1 cellular context compared by ENCODE assay signal in the genomic region with DNA sequence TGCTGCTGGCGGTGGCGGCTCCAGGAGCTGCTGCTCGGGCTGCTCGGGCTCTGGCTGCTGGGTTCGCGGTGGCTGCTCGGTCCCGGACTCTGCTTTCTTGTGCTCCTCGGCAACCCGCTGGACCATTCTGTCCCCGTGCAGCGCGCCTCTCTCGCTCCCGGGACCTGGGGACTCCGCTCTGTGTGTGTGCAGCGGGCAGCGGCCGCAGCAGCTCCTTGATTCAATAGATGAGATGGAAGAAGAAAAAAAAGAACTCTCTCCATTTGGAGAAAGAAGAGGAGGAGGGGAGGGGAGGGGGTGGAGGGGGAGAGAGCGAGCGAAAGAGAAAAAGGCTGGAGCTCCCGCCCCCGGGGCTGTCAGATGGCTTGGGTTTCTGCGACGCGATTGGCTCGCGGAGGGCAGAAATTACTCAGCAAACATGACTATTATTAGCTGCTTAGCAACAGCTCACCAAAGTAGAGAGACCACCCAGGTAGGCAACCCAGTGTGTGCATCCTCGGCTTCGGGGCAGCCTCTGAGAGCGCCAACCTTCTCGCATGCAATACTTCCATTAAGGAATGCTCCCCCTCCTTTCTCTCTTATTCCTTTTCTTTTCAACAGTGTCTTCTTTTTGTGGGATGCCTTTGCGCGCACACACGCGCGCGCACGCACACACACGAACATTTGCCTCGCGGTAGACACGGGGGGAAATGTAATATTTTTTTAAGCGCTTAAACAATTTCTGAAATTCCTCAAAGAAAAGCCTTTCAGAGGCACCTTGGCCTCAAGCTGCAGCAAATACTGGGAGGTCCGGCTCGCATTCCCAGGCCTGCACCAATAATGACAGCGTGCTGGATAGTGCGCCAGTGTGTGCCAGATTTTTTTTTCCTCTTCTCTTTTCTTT.
TF ChIP-seq lines count a peak whose summit lies in the region.

No MANE protein-coding gene starts in this region.

TF ChIP-seq in endothelial cell of umbilical vein, 7 proteins besides CTCF, POLR2A, EP300 and RAD21 (continued from another document):
- no peak for TF ChIP-seq GATA2 (IDR thresholded peaks at IDR 0.05; ENCODE audit: insufficient read depth, insufficient read length, low read depth, low read length)
